16 cellular contexts compared by ENCODE assay signal in the genomic region with DNA sequence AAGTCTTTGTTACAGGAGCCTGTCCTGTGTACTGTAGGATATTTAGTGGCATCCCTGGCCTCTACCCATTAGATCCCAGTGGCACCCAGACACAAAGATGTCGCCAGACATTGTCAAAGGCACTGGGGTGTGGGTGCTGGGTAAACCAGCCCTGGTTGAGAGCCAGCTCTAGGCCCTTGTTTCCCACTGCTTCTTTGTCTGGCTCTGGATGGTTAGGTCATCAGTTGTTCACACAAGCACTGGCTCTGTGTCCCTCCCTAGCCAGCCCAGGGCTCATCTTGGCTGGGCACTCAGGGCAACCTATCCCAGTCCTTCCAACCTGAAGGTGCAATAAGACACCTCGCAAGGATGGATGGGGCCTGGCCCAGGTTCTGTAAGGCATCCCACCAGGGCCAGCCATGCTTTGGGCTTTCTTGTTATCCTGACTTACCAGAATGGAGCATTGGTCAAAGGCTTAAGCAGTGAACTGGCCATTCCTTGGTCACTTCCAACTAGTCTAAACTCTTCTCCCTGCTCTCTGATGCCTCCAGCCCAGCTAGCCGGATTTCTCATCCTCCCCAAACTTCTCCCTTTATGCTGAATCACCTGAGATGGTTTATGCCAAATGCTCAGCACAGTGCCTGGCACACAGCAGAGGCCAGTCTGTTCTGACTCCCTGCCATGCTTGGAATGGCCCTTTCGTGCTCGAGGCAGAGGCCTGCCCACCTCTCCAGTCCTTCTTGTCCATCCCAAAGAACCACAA. TPM values are rescaled to one million over a fixed set of nuclear protein-coding genes. Genes with fewer than 3 reads are reported as not detected.
DNase-seq lines count a peak whose midpoint lies in the region; ATAC-seq and TF ChIP-seq lines count a peak whose summit lies in the region.
"Had no signal": no experiment of that assay in that cellular context is flagged by ENCODE, and none has a peak within 500 bp of the region (broad histone marks: within the 10 kb centered on the region; RNA-seq: fewer than 3 reads in every experiment).

No MANE protein-coding gene starts in this region.

- ATAC-seq in GM18498 (IDR thresholded peaks at IDR 0.05; ENCODE audit: unreplicated experiment): no peak
- no peak for ATAC-seq in left lung
- ATAC-seq: heart right ventricle, left lobe of liver had no signal

- H3K4me1 ChIP-seq in left lung: peaks cover 0 to 15% of the 10 kb centered on the region in 2 donors

- H3K36me3 ChIP-seq in left lung: no peaks in the 10 kb centered on the region
- H3K36me3 ChIP-seq: heart right ventricle had no signal

- DNase-seq in NCI-H82 (lab: John Stamatoyannopoulos, UW) (peak; percentile 53), NCI-H82 treated with DMSO at 0.1 percent for 48 hours (lab: John Stamatoyannopoulos, UW; ENCODE audit: unreplicated experiment) (no peak), islet precursor cell (peak; percentile 55), retina (peak; percentile 66), left lung (no peak)
- DNase-seq in stimulated activated CD4-positive, alpha-beta T cell treated with anti-CD3 and anti-CD28 coated beads, Interleukin-12 subunit alpha, Interleukin-12 subunit beta, amount 100 ng/mL, for 4 hours: no peak
- DNase-seq: ACHN; activated naive CD4-positive, alpha-beta T cell treated with anti-CD3 and anti-CD28 coated beads for 36 hours; heart right ventricle; HFFc6; NCI-H2029; testis had no signal

- peaks cover 0 to 43% of the 10 kb centered on the region in 2 donors for H3K27me3 ChIP-seq in left lung
- H3K27me3 ChIP-seq: testis had no signal

- TF ChIP-seq CTCF in left lung (IDR thresholded peaks at IDR 0.05): no peak

- intact Hi-C loops in left lung (cut with DNase I): no loop called here

- H3K27ac ChIP-seq in angular gyrus (ENCODE audit: low read depth, low read length) (peak overlapping the region; percentile 53), left lung (no peak overlapping the region)
- H3K27ac ChIP-seq: testis, VCaP had no signal

- no peaks in the 10 kb centered on the region for H3K9me3 ChIP-seq in left lung
- H3K9me3 ChIP-seq: heart right ventricle, testis had no signal

- H3K4me3 ChIP-seq in left lung: no peak overlapping the region
- H3K4me3 ChIP-seq: testis had no signal

RNA-seq across cellular contexts. Expression of a gene that starts 1.8 kb away (rescaled TPM):
- 10 to 100 TPM; 14.1 to 27.6 TPM for total RNA-seq in left lung
- total RNA-seq: activated naive CD4-positive, alpha-beta T cell treated with anti-CD3 and anti-CD28 coated beads for 36 hours; HFFc6 had no signal

Comparison
In these comparisons a context has a peak if more than half of its experiments do, and no peak if none do; other contexts are left out.
1. DNase-seq: peak in NCI-H82 (single experiment), islet precursor cell (single experiment) and retina (single experiment); none in NCI-H82 treated with DMSO at 0.1 percent for 48 hours (single experiment), stimulated activated CD4-positive, alpha-beta T cell treated with anti-CD3 and anti-CD28 coated beads, Interleukin-12 subunit alpha, Interleukin-12 subunit beta, amount 100 ng/mL, for 4 hours (single experiment) and left lung (0 of 2).